22 cellular contexts compared by ENCODE assay signal in the genomic region with DNA sequence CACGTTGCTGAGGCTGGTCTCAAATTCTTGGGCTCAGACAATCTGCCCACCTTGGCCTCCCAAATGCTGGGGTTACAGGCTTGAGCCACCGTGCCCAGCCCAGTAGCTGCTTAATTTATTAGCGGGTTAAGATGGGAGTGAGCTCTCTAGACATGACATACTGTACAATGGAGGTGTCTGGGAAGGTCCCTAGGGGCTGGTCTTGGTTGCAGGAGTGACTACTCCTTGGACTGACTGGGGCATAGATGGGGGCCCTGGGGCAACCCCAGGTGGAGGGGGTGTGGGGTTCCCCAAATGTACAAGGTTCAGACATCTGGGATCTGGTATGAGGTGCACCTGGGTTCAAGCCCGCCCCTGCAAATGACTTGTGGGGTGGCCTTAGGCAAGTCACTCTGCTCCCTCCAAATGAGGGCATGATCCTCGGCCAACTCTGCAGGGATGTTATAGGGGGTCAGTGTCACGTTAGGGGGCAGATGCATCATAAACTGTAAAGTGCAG. TPM values are rescaled to one million over a fixed set of nuclear protein-coding genes. Genes with fewer than 3 reads are reported as not detected.
DNase-seq lines count a peak whose midpoint lies in the region; ATAC-seq, FAIRE-seq and TF ChIP-seq lines count a peak whose summit lies in the region.
"Had no signal": no experiment of that assay in that cellular context is flagged by ENCODE, and none has a peak within 500 bp of the region (broad histone marks: within the 10 kb centered on the region; RNA-seq: fewer than 3 reads in every experiment).

No MANE protein-coding gene starts in this region.

- H3K4me1 ChIP-seq in BLaER1 treated with 17β-estradiol and CSF1 and Interleukin-3, amounts not matched to agents 10 nM and 100 nM = peaks cover 26 to 88% (median 66%) of the 10 kb centered on the region in 10 experiments
- H3K4me1 ChIP-seq in keratinocyte (ENCODE audit: control insufficient read depth, extremely low read depth, insufficient read depth, low read length) (peaks cover 11% of the 10 kb centered on the region), esophagus muscularis mucosa (no peaks in the 10 kb centered on the region)
- H3K4me1 ChIP-seq: heart right ventricle, upper lobe of left lung had no signal

- peak overlapping the region in 8 of 11 experiments; percentile 7 to 74 (median 52); a peak in 14 of 22 replicates for H3K4me2 ChIP-seq in BLaER1 treated with 17β-estradiol and CSF1 and Interleukin-3, amounts not matched to agents 10 nM and 100 nM
- H3K4me2 ChIP-seq in keratinocyte (ENCODE audit: control insufficient read depth, extremely low read depth, insufficient read depth, low read depth, low read length) = peak overlapping the region; percentile 71

- ATAC-seq in HG02610 (IDR thresholded peaks at IDR 0.05; ENCODE audit: unreplicated experiment) (no peak), GM21529 (IDR thresholded peaks at IDR 0.05; ENCODE audit: unreplicated experiment) (no peak)
- ATAC-seq: heart right ventricle, right lobe of liver had no signal

- TF ChIP-seq CTCF in HFFc6 (IDR thresholded peaks at IDR 0.05) (no peak), keratinocyte (optimal IDR thresholded peaks at IDR 0.05 in 1 of 3, IDR thresholded peaks at IDR 0.05 in 1 of 3, conservative IDR thresholded peaks at IDR 0.05 in 1 of 3; ENCODE audit: extremely low read depth in 1 of 3, insufficient read depth in 2 of 3, low read length in 3 of 3) (no peak), esophagus muscularis mucosa (IDR thresholded peaks at IDR 0.05) (no peak)

- no peaks in the 10 kb centered on the region for H3K9me1 ChIP-seq in keratinocyte (ENCODE audit: control insufficient read depth, extremely low read depth, insufficient read depth, low read length)

- no peak for TF ChIP-seq POLR2A in esophagus muscularis mucosa (IDR thresholded peaks at IDR 0.05; ENCODE audit: low read depth)

- no peak for FAIRE-seq in keratinocyte (lab: Jason Lieb, UNC)
- FAIRE-seq: GM18507 had no signal

- no peak overlapping the region for H3K4me3 ChIP-seq in BLaER1 treated with 17β-estradiol and CSF1 and Interleukin-3, amounts not matched to agents 10 nM and 100 nM
- no peak overlapping the region for H3K4me3 ChIP-seq in keratinocyte (ENCODE audit: control insufficient read depth in 2 of 3, extremely low read depth in 1 of 3, insufficient read depth in 2 of 3, low read depth in 1 of 3, low read length in 3 of 3)
- no peak overlapping the region for H3K4me3 ChIP-seq in esophagus muscularis mucosa
- H3K4me3 ChIP-seq: heart right ventricle, ovary, right lobe of liver, upper lobe of left lung had no signal

- peaks cover 18% of the 10 kb centered on the region for H3K4me1 Mint-ChIP-seq in HFFc6 (ENCODE audit: low read depth)
- H3K4me1 Mint-ChIP-seq: endodermal cell had no signal

- no peaks in the 10 kb centered on the region for H3K9me3 Mint-ChIP-seq in HFFc6
- H3K9me3 Mint-ChIP-seq: activated naive CD4-positive, alpha-beta T cell treated with anti-CD3 and anti-CD28 coated beads for 36 hours; endodermal cell had no signal

- no peaks in the 10 kb centered on the region for H3K79me2 ChIP-seq in keratinocyte (ENCODE audit: control insufficient read depth, insufficient read depth, low read length)

- peaks cover 4% of the 10 kb centered on the region for H3K27me3 Mint-ChIP-seq in HFFc6 (ENCODE audit: insufficient read depth)

- H3K27ac ChIP-seq in BLaER1 treated with 17β-estradiol and CSF1 and Interleukin-3, amounts not matched to agents 10 nM and 100 nM = peak overlapping the region in 5 of 11 experiments; percentile 48 to 60 (median 50); a peak in 5 of 22 replicates
- H3K27ac ChIP-seq in keratinocyte (ENCODE audit: control insufficient read depth, insufficient read depth, low read length) (no peak overlapping the region), esophagus muscularis mucosa (replicated peaks in 1 of 4) (no peak overlapping the region)
- H3K27ac ChIP-seq: heart right ventricle, ovary, right lobe of liver, upper lobe of left lung had no signal

- 0 out of 22 replicates have a peak overlapping the region, but pooled peaks of 1 of the 11 experiments have one; percentile 23 for H3K9ac ChIP-seq in BLaER1 treated with 17β-estradiol and CSF1 and Interleukin-3, amounts not matched to agents 10 nM and 100 nM
- H3K9ac ChIP-seq in keratinocyte (ENCODE audit: control insufficient read depth, extremely low read depth, insufficient read depth, low read length) = no peak overlapping the region

- H3K27me3 ChIP-seq in BLaER1 treated with 17β-estradiol and CSF1 and Interleukin-3, amounts not matched to agents 10 nM and 100 nM = no peaks in the 10 kb centered on the region
- H3K27me3 ChIP-seq in keratinocyte (ENCODE audit: control insufficient read depth, extremely low read depth, insufficient read depth, low read length) (no peaks in the 10 kb centered on the region), esophagus muscularis mucosa (no peaks in the 10 kb centered on the region)
- H3K27me3 ChIP-seq: heart right ventricle, ovary, right lobe of liver, upper lobe of left lung had no signal

- peak overlapping the region; percentile 91 for H3K27ac Mint-ChIP-seq in HFFc6
- H3K27ac Mint-ChIP-seq: activated naive CD4-positive, alpha-beta T cell treated with anti-CD3 and anti-CD28 coated beads for 36 hours had no signal

- DNase-seq in HFFc6 = no peak
- peak; percentile 63 for DNase-seq in activated CD8-positive, alpha-beta memory T cell treated with anti-CD3 and anti-CD28 coated beads, Interleukin-2, amount 50 U/mL, for 48 hours
- DNase-seq in keratinocyte (ENCODE audit: low read depth, low spot score) = no peak
- DNase-seq in esophagus muscularis mucosa (ENCODE audit: extremely low spot score) = no peak
- no peak for DNase-seq in GF-D8 (lab: John Stamatoyannopoulos, UW)
- DNase-seq: endodermal cell, heart right ventricle, Karpas-422, NCI-H1092, NCI-H2081 treated with DMSO at 0.1 percent for 48 hours, NCI-H510A treated with DMSO at 0.1 percent for 48 hours, ovary, right lobe of liver, Right ventricle myocardium superior, upper lobe of left lung had no signal

- H3K36me3 Mint-ChIP-seq in HFFc6 (ENCODE audit: low read depth) = no peaks in the 10 kb centered on the region

- 52% methylated on average over 5 of the region's 6 CpGs for WGBS in esophagus muscularis mucosa

- peaks cover 0 to 32% (median 18%) of the 10 kb centered on the region in 11 experiments; a peak in 15 of 22 replicates for H3K36me3 ChIP-seq in BLaER1 treated with 17β-estradiol and CSF1 and Interleukin-3, amounts not matched to agents 10 nM and 100 nM
- H3K36me3 ChIP-seq in keratinocyte (ENCODE audit: control insufficient read depth in 2 of 2, extremely low read depth in 1 of 2, insufficient read depth in 2 of 2, low read length in 2 of 2) = no peaks in the 10 kb centered on the region
- H3K36me3 ChIP-seq in esophagus muscularis mucosa = no peaks in the 10 kb centered on the region
- H3K36me3 ChIP-seq: heart right ventricle, ovary, right lobe of liver had no signal

- H3K4me3 Mint-ChIP-seq in HFFc6 = peak overlapping the region; percentile 75; the same call in 1 of the 2 replicates
- H3K4me3 Mint-ChIP-seq: activated naive CD4-positive, alpha-beta T cell treated with anti-CD3 and anti-CD28 coated beads for 36 hours; endodermal cell had no signal

- peaks cover 0 to 3% (median 0%) of the 10 kb centered on the region in 11 experiments; a peak in 1 of 22 replicates for H3K9me3 ChIP-seq in BLaER1 treated with 17β-estradiol and CSF1 and Interleukin-3, amounts not matched to agents 10 nM and 100 nM (replicated peaks in 1 of 11)
- H3K9me3 ChIP-seq in keratinocyte (ENCODE audit: control insufficient read depth, low read depth, low read length) (no peaks in the 10 kb centered on the region), esophagus muscularis mucosa (no peaks in the 10 kb centered on the region)
- H3K9me3 ChIP-seq: heart right ventricle, ovary, right lobe of liver, upper lobe of left lung had no signal

- intact Hi-C loops in esophagus muscularis mucosa (cut with DNase I) = no loop called here

- dilution Hi-C loops in keratinocyte (cut with MboI; ENCODE audit: extremely low pct_ligation_motif_present, low sequenced_read_pairs) = no loop called here

- no peaks in the 10 kb centered on the region for H4K20me1 ChIP-seq in BLaER1 treated with 17β-estradiol and CSF1 and Interleukin-3, amounts not matched to agents 10 nM and 100 nM
- no peaks in the 10 kb centered on the region for H4K20me1 ChIP-seq in keratinocyte (ENCODE audit: control insufficient read depth, extremely low read depth, insufficient read depth, low read length)

- no peak for TF ChIP-seq EP300 in esophagus muscularis mucosa (IDR thresholded peaks at IDR 0.05)

- H2AFZ ChIP-seq in keratinocyte (ENCODE audit: control insufficient read depth, low read length) = no peak overlapping the region

RNA-seq across cellular contexts. Expression of a gene that starts 12.8 kb away (rescaled TPM):
- not detected for total RNA-seq in HFFc6 (2021; fragmentation: NEBNext Ultra II Directional; extraction: Animal tissue kit (Norgen Biotek cat#: 25700))
- polyA plus RNA-seq in keratinocyte = not detected in 3 replicates
- not detected for polyA plus RNA-seq in keratinocyte (2011; ENCODE audit: low read depth)
- not detected in 2 replicates for polyA plus RNA-seq in keratinocyte (2011; cell fraction: cytosol; rRNA removed)
- not detected in 2 replicates for polyA plus RNA-seq in keratinocyte (2011; cell fraction: nucleus; rRNA removed)
- polyA plus RNA-seq in keratinocyte (2012; ENCODE audit: low replicate concordance) = not detected in 2 replicates
- polyA minus RNA-seq in keratinocyte = not detected in 3 replicates
- not detected for polyA minus RNA-seq in keratinocyte (2011; cell fraction: cytosol; rRNA and poly(A)+ RNA removed)
- polyA minus RNA-seq in keratinocyte (2011; cell fraction: nucleus; rRNA and poly(A)+ RNA removed) = not detected in 2 replicates
- total RNA-seq in esophagus muscularis mucosa = not detected
- total RNA-seq: activated naive CD4-positive, alpha-beta T cell treated with anti-CD3 and anti-CD28 coated beads for 36 hours; endodermal cell; heart right ventricle; HT1080; lung microvascular endothelial cell; ovary; right lobe of liver; Right ventricle myocardium superior; upper lobe of left lung had no signal
- polyA plus RNA-seq: heart right ventricle, ovary had no signal

RNA-seq across cellular contexts. Expression of a gene that starts 17.0 kb away (rescaled TPM):
- not detected for total RNA-seq in HFFc6 (2021; fragmentation: NEBNext Ultra II Directional; extraction: Animal tissue kit (Norgen Biotek cat#: 25700))
- polyA plus RNA-seq in keratinocyte = 0.90 to 1.9 TPM (median 1.1 TPM) in 3 replicates
- not detected for polyA plus RNA-seq in keratinocyte (2011; ENCODE audit: low read depth)
- polyA plus RNA-seq in keratinocyte (2011; cell fraction: cytosol; rRNA removed) = 0.36 and 0.75 TPM in 2 replicates
- polyA plus RNA-seq in keratinocyte (2011; cell fraction: nucleus; rRNA removed) = 1.0 and 1.5 TPM in 2 replicates
- 0.23 and 1.4 TPM in 2 replicates for polyA plus RNA-seq in keratinocyte (2012; ENCODE audit: low replicate concordance)
- 0.89 to 1.9 TPM (median 1.5 TPM) in 3 replicates for polyA minus RNA-seq in keratinocyte
- polyA minus RNA-seq in keratinocyte (2011; cell fraction: cytosol; rRNA and poly(A)+ RNA removed) = not detected
- polyA minus RNA-seq in keratinocyte (2011; cell fraction: nucleus; rRNA and poly(A)+ RNA removed) = 0.63 TPM in 1 of 2 replicates, not detected in the other
- under 1 TPM in 3 of 4 donors, not detected in 1; 0.52 to 0.83 (median 0.75) TPM for total RNA-seq in esophagus muscularis mucosa
- total RNA-seq: HT1080, lung microvascular endothelial cell had no signal

RNA-seq across cellular contexts. Expression of a gene that starts 24.7 kb away (rescaled TPM):
- 10 to 100 TPM; 77.0 to 81.3 (median 79.6) TPM for total RNA-seq in HFFc6 (2021; fragmentation: NEBNext Ultra II Directional; extraction: Animal tissue kit (Norgen Biotek cat#: 25700))
- polyA plus RNA-seq in keratinocyte = 105 to 114 TPM (median 106 TPM) in 3 replicates
- 105 TPM for polyA plus RNA-seq in keratinocyte (2011; ENCODE audit: low read depth)
- 137 and 141 TPM in 2 replicates for polyA plus RNA-seq in keratinocyte (2011; cell fraction: cytosol; rRNA removed)
- 66.6 and 67.2 TPM in 2 replicates for polyA plus RNA-seq in keratinocyte (2011; cell fraction: nucleus; rRNA removed)
- 67.5 and 73.7 TPM in 2 replicates for polyA plus RNA-seq in keratinocyte (2012; ENCODE audit: low replicate concordance)
- 29.5 to 43.8 TPM (median 40.4 TPM) in 3 replicates for polyA minus RNA-seq in keratinocyte
- 33.4 TPM for polyA minus RNA-seq in keratinocyte (2011; cell fraction: cytosol; rRNA and poly(A)+ RNA removed)
- 14.0 and 15.7 TPM in 2 replicates for polyA minus RNA-seq in keratinocyte (2011; cell fraction: nucleus; rRNA and poly(A)+ RNA removed)
- 100 to 1,000 TPM in 3 of 4 donors, 10 to 100 TPM in 1; 83.5 to 104 (median 103) TPM for total RNA-seq in esophagus muscularis mucosa

RNA-seq across cellular contexts. Expression of a gene that starts 37.2 kb away (rescaled TPM):
- total RNA-seq in HFFc6 (2021; fragmentation: NEBNext Ultra II Directional; extraction: Animal tissue kit (Norgen Biotek cat#: 25700)) = 10 to 100 TPM; 83.1 to 97.6 (median 93.3) TPM
- 27.7 to 44.7 TPM (median 28.7 TPM) in 3 replicates for polyA plus RNA-seq in keratinocyte
- 19.0 TPM for polyA plus RNA-seq in keratinocyte (2011; ENCODE audit: low read depth)
- polyA plus RNA-seq in keratinocyte (2011; cell fraction: cytosol; rRNA removed) = 30.3 and 44.2 TPM in 2 replicates
- polyA plus RNA-seq in keratinocyte (2011; cell fraction: nucleus; rRNA removed) = 43.1 and 49.9 TPM in 2 replicates
- polyA plus RNA-seq in keratinocyte (2012; ENCODE audit: low replicate concordance) = 26.4 and 51.7 TPM in 2 replicates
- 27.8 to 80.5 TPM (median 32.7 TPM) in 3 replicates for polyA minus RNA-seq in keratinocyte
- polyA minus RNA-seq in keratinocyte (2011; cell fraction: cytosol; rRNA and poly(A)+ RNA removed) = 55.8 TPM
- polyA minus RNA-seq in keratinocyte (2011; cell fraction: nucleus; rRNA and poly(A)+ RNA removed) = 30.1 and 42.7 TPM in 2 replicates
- 100 to 1,000 TPM in 2 of 4 donors, 10 to 100 TPM in 2; 63.1 to 115 (median 98.6) TPM for total RNA-seq in esophagus muscularis mucosa

RNA-seq across cellular contexts. Expression of a gene that starts 48.8 kb away (rescaled TPM):
- total RNA-seq in HFFc6 (2021; fragmentation: NEBNext Ultra II Directional; extraction: Animal tissue kit (Norgen Biotek cat#: 25700)) = 100 to 1,000 TPM in 3 of 6 experiments, 10 to 100 TPM in 3; 93.5 to 103 (median 100) TPM
- 64.4 to 116 TPM (median 95.1 TPM) in 3 replicates for polyA plus RNA-seq in keratinocyte
- polyA plus RNA-seq in keratinocyte (2011; ENCODE audit: low read depth) = 127 TPM
- polyA plus RNA-seq in keratinocyte (2011; cell fraction: cytosol; rRNA removed) = 60.3 and 65.6 TPM in 2 replicates
- polyA plus RNA-seq in keratinocyte (2011; cell fraction: nucleus; rRNA removed) = 44.1 and 44.4 TPM in 2 replicates
- 41.8 and 125 TPM in 2 replicates for polyA plus RNA-seq in keratinocyte (2012; ENCODE audit: low replicate concordance)
- polyA minus RNA-seq in keratinocyte = 73.1 to 162 TPM (median 128 TPM) in 3 replicates
- 99.2 TPM for polyA minus RNA-seq in keratinocyte (2011; cell fraction: cytosol; rRNA and poly(A)+ RNA removed)
- 27.9 and 71.5 TPM in 2 replicates for polyA minus RNA-seq in keratinocyte (2011; cell fraction: nucleus; rRNA and poly(A)+ RNA removed)
- 10 to 100 TPM; 37.9 to 56.4 (median 42.9) TPM for total RNA-seq in esophagus muscularis mucosa
